Comparison of ENCODE assay signal across 1 cellular context in genomic region chr7:443279-443833, GRCh38.
A peak's percentile ranks its signal among the peaks of the same experiment; 100 is the strongest.
TF ChIP-seq lines count a peak whose summit lies in the region.

No MANE protein-coding gene starts in this region.

TF ChIP-seq in HEK293, 187 proteins besides CTCF, POLR2A, EP300 and RAD21:
- TF ChIP-seq ZBTB44 (tag by site-specific recombination; IDR thresholded peaks at IDR 0.05) (no peak), ZNF366 (tag by site-specific recombination; conservative IDR thresholded peaks at IDR 0.05) (peak; percentile 99), ZNF514 (tag by site-specific recombination; IDR thresholded peaks at IDR 0.05) (0 out of 2 replicates have a peak, but pooled peaks have one; percentile 11), PATZ1 (tag by site-specific recombination; IDR thresholded peaks at IDR 0.05) (no peak), ZBTB17 (tag by site-specific recombination; IDR thresholded peaks at IDR 0.05) (peak; percentile 100), ZBTB7A (tag by site-specific recombination; IDR thresholded peaks at IDR 0.05; ENCODE audit: low read depth) (no peak), ZNF777 (tag by site-specific recombination; IDR thresholded peaks at IDR 0.05; ENCODE audit: borderline replicate concordance) (0 out of 2 replicates have a peak, but pooled peaks have one; percentile 16), TRIM28 (IDR thresholded peaks at IDR 0.05; ENCODE audit: borderline replicate concordance, low read length) (no peak), ZNF473 (tag by site-specific recombination; IDR thresholded peaks at IDR 0.05) (peak; percentile 55; the same call in 1 of the 2 replicates), ZBTB26 (tag by site-specific recombination; optimal IDR thresholded peaks at IDR 0.05) (peak; percentile 17), ZNF148 (tag by site-specific recombination; IDR thresholded peaks at IDR 0.05; ENCODE audit: borderline replicate concordance) (peak; percentile 36; the same call in 1 of the 2 replicates), ZNF776 (tag by site-specific recombination; IDR thresholded peaks at IDR 0.05; ENCODE audit: borderline replicate concordance) (peak; percentile 40; the same call in 1 of the 2 replicates), ZNF707 (tag by site-specific recombination; IDR thresholded peaks at IDR 0.05) (peak; percentile 9; the same call in 1 of the 2 replicates), ZNF747 (tag by site-specific recombination; IDR thresholded peaks at IDR 0.05) (0 out of 2 replicates have a peak, but pooled peaks have one; percentile 51)
